Comparison of ENCODE assay signal across 2 cellular contexts in the genomic region with DNA sequence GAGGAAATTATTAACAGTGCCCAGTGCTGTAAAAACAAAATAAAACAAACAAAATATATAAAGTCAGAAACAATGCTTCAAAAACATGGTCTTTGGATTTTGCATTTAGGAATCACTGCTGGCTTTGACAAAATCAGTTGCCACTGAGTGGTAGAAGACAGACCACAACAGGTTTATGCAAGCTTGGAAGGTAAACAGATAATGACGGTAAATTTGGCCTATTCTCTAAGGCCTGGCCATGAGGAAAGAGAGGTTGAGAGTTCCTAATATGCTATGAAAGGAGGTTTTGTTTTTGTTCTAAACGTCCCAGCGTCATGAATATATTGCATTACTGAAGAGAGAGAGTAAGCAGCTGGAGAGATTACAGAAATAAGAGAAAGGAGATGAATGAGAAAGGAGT.
A peak's percentile ranks its signal among the peaks of the same experiment; 100 is the strongest.
TF ChIP-seq lines count a peak whose summit lies in the region.

No MANE protein-coding gene starts in this region.

TF ChIP-seq in liver, 16 proteins besides CTCF, POLR2A, EP300 and RAD21 (continued from another document):
- TF ChIP-seq, protein P1, sequence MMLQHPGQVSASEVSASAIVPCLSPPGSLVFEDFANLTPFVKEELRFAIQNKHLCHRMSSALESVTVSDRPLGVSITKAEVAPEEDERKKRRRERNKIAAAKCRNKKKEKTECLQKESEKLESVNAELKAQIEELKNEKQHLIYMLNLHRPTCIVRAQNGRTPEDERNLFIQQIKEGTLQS (IDR thresholded peaks at IDR 0.05), result no peak
- TF ChIP-seq GABPA (IDR thresholded peaks at IDR 0.05 in 1 of 2, conservative IDR thresholded peaks at IDR 0.05 in 1 of 2) (no peak), JUND (IDR thresholded peaks at IDR 0.05) (no peak), HNF4G (IDR thresholded peaks at IDR 0.05) (no peak), SP1 (IDR thresholded peaks at IDR 0.05) (no peak), TAF1 (conservative IDR thresholded peaks at IDR 0.05) (no peak), EGR1 (IDR thresholded peaks at IDR 0.05; ENCODE audit: low read depth in 2 of 2) (no peak), HNF4A (conservative IDR thresholded peaks at IDR 0.05) (peak in 1 of 2 donors; percentile 17), RXRA (IDR thresholded peaks at IDR 0.05) (no peak), YY1 (IDR thresholded peaks at IDR 0.05) (peak; percentile 19), NR2F2 (IDR thresholded peaks at IDR 0.05) (no peak), FOXA2 (IDR thresholded peaks at IDR 0.05) (peak; percentile 31)
- TF ChIP-seq, protein P2, sequence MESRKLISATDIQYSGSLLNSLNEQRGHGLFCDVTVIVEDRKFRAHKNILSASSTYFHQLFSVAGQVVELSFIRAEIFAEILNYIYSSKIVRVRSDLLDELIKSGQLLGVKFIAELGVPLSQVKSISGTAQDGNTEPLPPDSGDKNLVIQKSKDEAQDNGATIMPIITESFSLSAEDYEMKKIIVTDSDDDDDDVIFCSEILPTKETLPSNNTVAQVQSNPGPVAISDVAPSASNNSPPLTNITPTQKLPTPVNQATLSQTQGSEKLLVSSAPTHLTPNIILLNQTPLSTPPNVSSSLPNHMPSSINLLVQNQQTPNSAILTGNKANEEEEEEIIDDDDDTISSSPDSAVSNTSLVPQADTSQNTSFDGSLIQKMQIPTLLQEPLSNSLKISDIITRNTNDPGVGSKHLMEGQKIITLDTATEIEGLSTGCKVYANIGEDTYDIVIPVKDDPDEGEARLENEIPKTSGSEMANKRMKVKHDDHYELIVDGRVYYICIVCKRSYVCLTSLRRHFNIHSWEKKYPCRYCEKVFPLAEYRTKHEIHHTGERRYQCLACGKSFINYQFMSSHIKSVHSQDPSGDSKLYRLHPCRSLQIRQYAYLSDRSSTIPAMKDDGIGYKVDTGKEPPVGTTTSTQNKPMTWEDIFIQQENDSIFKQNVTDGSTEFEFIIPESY (IDR thresholded peaks at IDR 0.05), result no peak
- TF ChIP-seq, protein P3, sequence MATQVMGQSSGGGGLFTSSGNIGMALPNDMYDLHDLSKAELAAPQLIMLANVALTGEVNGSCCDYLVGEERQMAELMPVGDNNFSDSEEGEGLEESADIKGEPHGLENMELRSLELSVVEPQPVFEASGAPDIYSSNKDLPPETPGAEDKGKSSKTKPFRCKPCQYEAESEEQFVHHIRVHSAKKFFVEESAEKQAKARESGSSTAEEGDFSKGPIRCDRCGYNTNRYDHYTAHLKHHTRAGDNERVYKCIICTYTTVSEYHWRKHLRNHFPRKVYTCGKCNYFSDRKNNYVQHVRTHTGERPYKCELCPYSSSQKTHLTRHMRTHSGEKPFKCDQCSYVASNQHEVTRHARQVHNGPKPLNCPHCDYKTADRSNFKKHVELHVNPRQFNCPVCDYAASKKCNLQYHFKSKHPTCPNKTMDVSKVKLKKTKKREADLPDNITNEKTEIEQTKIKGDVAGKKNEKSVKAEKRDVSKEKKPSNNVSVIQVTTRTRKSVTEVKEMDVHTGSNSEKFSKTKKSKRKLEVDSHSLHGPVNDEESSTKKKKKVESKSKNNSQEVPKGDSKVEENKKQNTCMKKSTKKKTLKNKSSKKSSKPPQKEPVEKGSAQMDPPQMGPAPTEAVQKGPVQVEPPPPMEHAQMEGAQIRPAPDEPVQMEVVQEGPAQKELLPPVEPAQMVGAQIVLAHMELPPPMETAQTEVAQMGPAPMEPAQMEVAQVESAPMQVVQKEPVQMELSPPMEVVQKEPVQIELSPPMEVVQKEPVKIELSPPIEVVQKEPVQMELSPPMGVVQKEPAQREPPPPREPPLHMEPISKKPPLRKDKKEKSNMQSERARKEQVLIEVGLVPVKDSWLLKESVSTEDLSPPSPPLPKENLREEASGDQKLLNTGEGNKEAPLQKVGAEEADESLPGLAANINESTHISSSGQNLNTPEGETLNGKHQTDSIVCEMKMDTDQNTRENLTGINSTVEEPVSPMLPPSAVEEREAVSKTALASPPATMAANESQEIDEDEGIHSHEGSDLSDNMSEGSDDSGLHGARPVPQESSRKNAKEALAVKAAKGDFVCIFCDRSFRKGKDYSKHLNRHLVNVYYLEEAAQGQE (IDR thresholded peaks at IDR 0.05), result no peak
- TF ChIP-seq, protein P4, sequence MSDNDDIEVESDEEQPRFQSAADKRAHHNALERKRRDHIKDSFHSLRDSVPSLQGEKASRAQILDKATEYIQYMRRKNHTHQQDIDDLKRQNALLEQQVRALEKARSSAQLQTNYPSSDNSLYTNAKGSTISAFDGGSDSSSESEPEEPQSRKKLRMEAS (IDR thresholded peaks at IDR 0.05), result no peak

TF ChIP-seq in HepG2, 621 proteins besides CTCF, POLR2A, EP300 and RAD21 (continued from another document):
- TF ChIP-seq, protein P5, sequence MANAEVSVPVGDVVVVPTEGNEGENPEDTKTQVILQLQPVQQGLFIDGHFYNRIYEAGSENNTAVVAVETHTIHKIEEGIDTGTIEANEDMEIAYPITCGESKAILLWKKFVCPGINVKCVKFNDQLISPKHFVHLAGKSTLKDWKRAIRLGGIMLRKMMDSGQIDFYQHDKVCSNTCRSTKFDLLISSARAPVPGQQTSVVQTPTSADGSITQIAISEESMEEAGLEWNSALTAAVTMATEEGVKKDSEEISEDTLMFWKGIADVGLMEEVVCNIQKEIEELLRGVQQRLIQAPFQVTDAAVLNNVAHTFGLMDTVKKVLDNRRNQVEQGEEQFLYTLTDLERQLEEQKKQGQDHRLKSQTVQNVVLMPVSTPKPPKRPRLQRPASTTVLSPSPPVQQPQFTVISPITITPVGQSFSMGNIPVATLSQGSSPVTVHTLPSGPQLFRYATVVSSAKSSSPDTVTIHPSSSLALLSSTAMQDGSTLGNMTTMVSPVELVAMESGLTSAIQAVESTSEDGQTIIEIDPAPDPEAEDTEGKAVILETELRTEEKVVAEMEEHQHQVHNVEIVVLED (CRISPR knock-in tag; IDR thresholded peaks at IDR 0.05; ENCODE audit: borderline replicate concordance), result no peak
- TF ChIP-seq, protein P6, sequence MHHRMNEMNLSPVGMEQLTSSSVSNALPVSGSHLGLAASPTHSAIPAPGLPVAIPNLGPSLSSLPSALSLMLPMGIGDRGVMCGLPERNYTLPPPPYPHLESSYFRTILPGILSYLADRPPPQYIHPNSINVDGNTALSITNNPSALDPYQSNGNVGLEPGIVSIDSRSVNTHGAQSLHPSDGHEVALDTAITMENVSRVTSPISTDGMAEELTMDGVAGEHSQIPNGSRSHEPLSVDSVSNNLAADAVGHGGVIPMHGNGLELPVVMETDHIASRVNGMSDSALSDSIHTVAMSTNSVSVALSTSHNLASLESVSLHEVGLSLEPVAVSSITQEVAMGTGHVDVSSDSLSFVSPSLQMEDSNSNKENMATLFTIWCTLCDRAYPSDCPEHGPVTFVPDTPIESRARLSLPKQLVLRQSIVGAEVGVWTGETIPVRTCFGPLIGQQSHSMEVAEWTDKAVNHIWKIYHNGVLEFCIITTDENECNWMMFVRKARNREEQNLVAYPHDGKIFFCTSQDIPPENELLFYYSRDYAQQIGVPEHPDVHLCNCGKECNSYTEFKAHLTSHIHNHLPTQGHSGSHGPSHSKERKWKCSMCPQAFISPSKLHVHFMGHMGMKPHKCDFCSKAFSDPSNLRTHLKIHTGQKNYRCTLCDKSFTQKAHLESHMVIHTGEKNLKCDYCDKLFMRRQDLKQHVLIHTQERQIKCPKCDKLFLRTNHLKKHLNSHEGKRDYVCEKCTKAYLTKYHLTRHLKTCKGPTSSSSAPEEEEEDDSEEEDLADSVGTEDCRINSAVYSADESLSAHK (CRISPR knock-in tag; IDR thresholded peaks at IDR 0.05; ENCODE audit: borderline replicate concordance), result no peak
- no peak for TF ChIP-seq ZMYM4 (CRISPR knock-in tag; IDR thresholded peaks at IDR 0.05)
- TF ChIP-seq, protein P7, sequence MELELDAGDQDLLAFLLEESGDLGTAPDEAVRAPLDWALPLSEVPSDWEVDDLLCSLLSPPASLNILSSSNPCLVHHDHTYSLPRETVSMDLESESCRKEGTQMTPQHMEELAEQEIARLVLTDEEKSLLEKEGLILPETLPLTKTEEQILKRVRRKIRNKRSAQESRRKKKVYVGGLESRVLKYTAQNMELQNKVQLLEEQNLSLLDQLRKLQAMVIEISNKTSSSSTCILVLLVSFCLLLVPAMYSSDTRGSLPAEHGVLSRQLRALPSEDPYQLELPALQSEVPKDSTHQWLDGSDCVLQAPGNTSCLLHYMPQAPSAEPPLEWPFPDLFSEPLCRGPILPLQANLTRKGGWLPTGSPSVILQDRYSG (CRISPR knock-in tag; IDR thresholded peaks at IDR 0.05), result no peak
- TF ChIP-seq MTA1 (CRISPR knock-in tag; IDR thresholded peaks at IDR 0.05; ENCODE audit: borderline replicate concordance), result no peak
- TF ChIP-seq, protein P8, sequence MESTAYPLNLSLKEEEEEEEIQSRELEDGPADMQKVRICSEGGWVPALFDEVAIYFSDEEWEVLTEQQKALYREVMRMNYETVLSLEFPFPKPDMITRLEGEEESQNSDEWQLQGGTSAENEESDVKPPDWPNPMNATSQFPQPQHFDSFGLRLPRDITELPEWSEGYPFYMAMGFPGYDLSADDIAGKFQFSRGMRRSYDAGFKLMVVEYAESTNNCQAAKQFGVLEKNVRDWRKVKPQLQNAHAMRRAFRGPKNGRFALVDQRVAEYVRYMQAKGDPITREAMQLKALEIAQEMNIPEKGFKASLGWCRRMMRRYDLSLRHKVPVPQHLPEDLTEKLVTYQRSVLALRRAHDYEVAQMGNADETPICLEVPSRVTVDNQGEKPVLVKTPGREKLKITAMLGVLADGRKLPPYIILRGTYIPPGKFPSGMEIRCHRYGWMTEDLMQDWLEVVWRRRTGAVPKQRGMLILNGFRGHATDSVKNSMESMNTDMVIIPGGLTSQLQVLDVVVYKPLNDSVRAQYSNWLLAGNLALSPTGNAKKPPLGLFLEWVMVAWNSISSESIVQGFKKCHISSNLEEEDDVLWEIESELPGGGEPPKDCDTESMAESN (CRISPR knock-in tag; conservative IDR thresholded peaks at IDR 0.05), result no peak
- TF ChIP-seq, protein P9, sequence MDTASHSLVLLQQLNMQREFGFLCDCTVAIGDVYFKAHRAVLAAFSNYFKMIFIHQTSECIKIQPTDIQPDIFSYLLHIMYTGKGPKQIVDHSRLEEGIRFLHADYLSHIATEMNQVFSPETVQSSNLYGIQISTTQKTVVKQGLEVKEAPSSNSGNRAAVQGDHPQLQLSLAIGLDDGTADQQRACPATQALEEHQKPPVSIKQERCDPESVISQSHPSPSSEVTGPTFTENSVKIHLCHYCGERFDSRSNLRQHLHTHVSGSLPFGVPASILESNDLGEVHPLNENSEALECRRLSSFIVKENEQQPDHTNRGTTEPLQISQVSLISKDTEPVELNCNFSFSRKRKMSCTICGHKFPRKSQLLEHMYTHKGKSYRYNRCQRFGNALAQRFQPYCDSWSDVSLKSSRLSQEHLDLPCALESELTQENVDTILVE (CRISPR knock-in tag; IDR thresholded peaks at IDR 0.05), result no peak
- TF ChIP-seq HOXA5 (CRISPR knock-in tag; IDR thresholded peaks at IDR 0.05), result no peak
- no peak for TF ChIP-seq KLF15 (CRISPR knock-in tag; IDR thresholded peaks at IDR 0.05; ENCODE audit: borderline replicate concordance)
- TF ChIP-seq, protein P10, sequence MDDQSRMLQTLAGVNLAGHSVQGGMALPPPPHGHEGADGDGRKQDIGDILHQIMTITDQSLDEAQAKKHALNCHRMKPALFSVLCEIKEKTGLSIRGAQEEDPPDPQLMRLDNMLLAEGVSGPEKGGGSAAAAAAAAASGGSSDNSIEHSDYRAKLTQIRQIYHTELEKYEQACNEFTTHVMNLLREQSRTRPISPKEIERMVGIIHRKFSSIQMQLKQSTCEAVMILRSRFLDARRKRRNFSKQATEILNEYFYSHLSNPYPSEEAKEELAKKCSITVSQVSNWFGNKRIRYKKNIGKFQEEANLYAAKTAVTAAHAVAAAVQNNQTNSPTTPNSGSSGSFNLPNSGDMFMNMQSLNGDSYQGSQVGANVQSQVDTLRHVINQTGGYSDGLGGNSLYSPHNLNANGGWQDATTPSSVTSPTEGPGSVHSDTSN (CRISPR knock-in tag; IDR thresholded peaks at IDR 0.05; ENCODE audit: borderline replicate concordance), result no peak
- TF ChIP-seq, protein P11, sequence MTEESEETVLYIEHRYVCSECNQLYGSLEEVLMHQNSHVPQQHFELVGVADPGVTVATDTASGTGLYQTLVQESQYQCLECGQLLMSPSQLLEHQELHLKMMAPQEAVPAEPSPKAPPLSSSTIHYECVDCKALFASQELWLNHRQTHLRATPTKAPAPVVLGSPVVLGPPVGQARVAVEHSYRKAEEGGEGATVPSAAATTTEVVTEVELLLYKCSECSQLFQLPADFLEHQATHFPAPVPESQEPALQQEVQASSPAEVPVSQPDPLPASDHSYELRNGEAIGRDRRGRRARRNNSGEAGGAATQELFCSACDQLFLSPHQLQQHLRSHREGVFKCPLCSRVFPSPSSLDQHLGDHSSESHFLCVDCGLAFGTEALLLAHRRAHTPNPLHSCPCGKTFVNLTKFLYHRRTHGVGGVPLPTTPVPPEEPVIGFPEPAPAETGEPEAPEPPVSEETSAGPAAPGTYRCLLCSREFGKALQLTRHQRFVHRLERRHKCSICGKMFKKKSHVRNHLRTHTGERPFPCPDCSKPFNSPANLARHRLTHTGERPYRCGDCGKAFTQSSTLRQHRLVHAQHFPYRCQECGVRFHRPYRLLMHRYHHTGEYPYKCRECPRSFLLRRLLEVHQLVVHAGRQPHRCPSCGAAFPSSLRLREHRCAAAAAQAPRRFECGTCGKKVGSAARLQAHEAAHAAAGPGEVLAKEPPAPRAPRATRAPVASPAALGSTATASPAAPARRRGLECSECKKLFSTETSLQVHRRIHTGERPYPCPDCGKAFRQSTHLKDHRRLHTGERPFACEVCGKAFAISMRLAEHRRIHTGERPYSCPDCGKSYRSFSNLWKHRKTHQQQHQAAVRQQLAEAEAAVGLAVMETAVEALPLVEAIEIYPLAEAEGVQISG (CRISPR knock-in tag; IDR thresholded peaks at IDR 0.05), result no peak
- TF ChIP-seq, protein P12, sequence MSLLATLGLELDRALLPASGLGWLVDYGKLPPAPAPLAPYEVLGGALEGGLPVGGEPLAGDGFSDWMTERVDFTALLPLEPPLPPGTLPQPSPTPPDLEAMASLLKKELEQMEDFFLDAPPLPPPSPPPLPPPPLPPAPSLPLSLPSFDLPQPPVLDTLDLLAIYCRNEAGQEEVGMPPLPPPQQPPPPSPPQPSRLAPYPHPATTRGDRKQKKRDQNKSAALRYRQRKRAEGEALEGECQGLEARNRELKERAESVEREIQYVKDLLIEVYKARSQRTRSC (CRISPR knock-in tag; IDR thresholded peaks at IDR 0.05; ENCODE audit: low read depth), result no peak
- no peak for TF ChIP-seq ZNF761 (CRISPR knock-in tag; conservative IDR thresholded peaks at IDR 0.05)
- TF ChIP-seq RELA (CRISPR knock-in tag; IDR thresholded peaks at IDR 0.05), result no peak
- TF ChIP-seq NKX3-1 (CRISPR knock-in tag; IDR thresholded peaks at IDR 0.05), result no peak
